Comparison of ENCODE assay signal across 13 cellular contexts in genomic region chr3:143170043-143170442, GRCh38. TPM values are rescaled to one million over a fixed set of nuclear protein-coding genes. Genes with fewer than 3 reads are reported as not detected.
DNase-seq lines count a peak whose midpoint lies in the region; ATAC-seq lines count a peak whose summit lies in the region.
"Had no signal": no experiment of that assay in that cellular context is flagged by ENCODE, and none has a peak within 500 bp of the region (broad histone marks: within the 10 kb centered on the region; RNA-seq: fewer than 3 reads in every experiment).

No MANE protein-coding gene starts in this region.

- no peaks in the 10 kb centered on the region for H3K36me3 ChIP-seq in MG63
- H3K36me3 ChIP-seq: left lung, pancreas had no signal

- peak overlapping the region; percentile 60 to 87 for H3K4me3 Mint-ChIP-seq in activated T-cell treated with anti-CD3 and anti-CD28 coated beads, Interleukin-2, amount 50 U/mL, for 72 hours
- peak overlapping the region; percentile 86 for H3K4me3 Mint-ChIP-seq in T-helper 17 cell
- H3K4me3 Mint-ChIP-seq in effector memory CD8-positive, alpha-beta T cell, result peak overlapping the region; percentile 11 to 61
- H3K4me3 Mint-ChIP-seq in stimulated activated memory B cell treated with anti-CD40 and anti-IgM and Interleukin-4, amounts not matched to agents 10 μg/mL and 1 μg/mL and 100 μg/mL, for 72 hours, result no peak overlapping the region
- H3K4me3 Mint-ChIP-seq: brain had no signal

- no peak for ATAC-seq in activated T-cell treated with anti-CD3 and anti-CD28 coated beads, Interleukin-2, amount 50 U/mL, for 72 hours (replicated peaks in 1 of 2)
- peak; percentile 42 for ATAC-seq in T-helper 17 cell
- ATAC-seq in effector memory CD8-positive, alpha-beta T cell (replicated peaks), result peak; percentile 22
- ATAC-seq in stimulated activated memory B cell treated with anti-CD40 and anti-IgM and Interleukin-4, amounts not matched to agents 10 μg/mL and 1 μg/mL and 100 μg/mL, for 72 hours, result no peak
- ATAC-seq: pancreas had no signal

- H3K27me3 ChIP-seq in MG63, result no peaks in the 10 kb centered on the region
- H3K27me3 ChIP-seq: left lung, pancreas had no signal

- no peaks in the 10 kb centered on the region for H3K9me3 ChIP-seq in T-helper 17 cell (ENCODE audit: control insufficient read depth, low read length, poor library complexity, severe bottlenecking)
- peaks cover 9% of the 10 kb centered on the region for H3K9me3 ChIP-seq in MG63
- H3K9me3 ChIP-seq: pancreas had no signal

- peak overlapping the region; percentile 93 for H3K27ac Mint-ChIP-seq in activated T-cell treated with anti-CD3 and anti-CD28 coated beads, Interleukin-2, amount 50 U/mL, for 72 hours
- peak overlapping the region; percentile 93 for H3K27ac Mint-ChIP-seq in T-helper 17 cell
- peak overlapping the region; percentile 85 to 86 for H3K27ac Mint-ChIP-seq in effector memory CD8-positive, alpha-beta T cell
- peak overlapping the region; percentile 89 for H3K27ac Mint-ChIP-seq in stimulated activated memory B cell treated with anti-CD40 and anti-IgM and Interleukin-4, amounts not matched to agents 10 μg/mL and 1 μg/mL and 100 μg/mL, for 72 hours
- H3K27ac Mint-ChIP-seq: brain had no signal

- H3K4me3 ChIP-seq in MG63, result no peak overlapping the region
- H3K4me3 ChIP-seq: left lung, pancreas had no signal

- peaks cover 91% of the 10 kb centered on the region for H3K4me1 Mint-ChIP-seq in activated T-cell treated with anti-CD3 and anti-CD28 coated beads, Interleukin-2, amount 50 U/mL, for 72 hours (ENCODE audit: low read depth)
- H3K4me1 Mint-ChIP-seq in T-helper 17 cell, result peaks cover 36% of the 10 kb centered on the region
- peaks cover 29 to 49% of the 10 kb centered on the region in 2 donors for H3K4me1 Mint-ChIP-seq in effector memory CD8-positive, alpha-beta T cell (ENCODE audit: low read depth in 2 of 2)
- H3K4me1 Mint-ChIP-seq in stimulated activated memory B cell treated with anti-CD40 and anti-IgM and Interleukin-4, amounts not matched to agents 10 μg/mL and 1 μg/mL and 100 μg/mL, for 72 hours, result peaks cover 50% of the 10 kb centered on the region

- H3K36me3 Mint-ChIP-seq in activated T-cell treated with anti-CD3 and anti-CD28 coated beads, Interleukin-2, amount 50 U/mL, for 72 hours (ENCODE audit: insufficient read depth in 2 of 2), result peaks cover 11 to 21% of the 10 kb centered on the region in 2 donors
- no peaks in the 10 kb centered on the region for H3K36me3 Mint-ChIP-seq in T-helper 17 cell (ENCODE audit: low read depth)
- no peaks in the 10 kb centered on the region for H3K36me3 Mint-ChIP-seq in effector memory CD8-positive, alpha-beta T cell (ENCODE audit: insufficient read depth)
- peaks cover 11% of the 10 kb centered on the region for H3K36me3 Mint-ChIP-seq in stimulated activated memory B cell treated with anti-CD40 and anti-IgM and Interleukin-4, amounts not matched to agents 10 μg/mL and 1 μg/mL and 100 μg/mL, for 72 hours
- H3K36me3 Mint-ChIP-seq: brain had no signal

- no peak for DNase-seq in activated T-cell treated with anti-CD3 and anti-CD28 coated beads, Interleukin-2, amount 50 U/mL, for 72 hours
- DNase-seq in activated T-cell treated with anti-CD3 and anti-CD28 coated beads, Interleukin-2, amount 50 U/mL, for 1 hour, result no peak
- DNase-seq in T-helper 17 cell (no peak), NCI-H446 treated with DMSO at 0.1 percent for 48 hours (lab: John Stamatoyannopoulos, UW) (no peak), MG63 (no peak), NCI-H2227 (lab: John Stamatoyannopoulos, UW; ENCODE audit: unreplicated experiment) (no peak)
- no peak for DNase-seq in effector memory CD8-positive, alpha-beta T cell
- DNase-seq: glutamatergic neuron, left lung, NCI-H2227 treated with DMSO at 0.1 percent for 48 hours, pancreas had no signal

- peaks cover 8 to 10% of the 10 kb centered on the region in 2 donors for H3K9me3 Mint-ChIP-seq in activated T-cell treated with anti-CD3 and anti-CD28 coated beads, Interleukin-2, amount 50 U/mL, for 72 hours
- peaks cover 0 to 2% of the 10 kb centered on the region in 2 donors for H3K9me3 Mint-ChIP-seq in effector memory CD8-positive, alpha-beta T cell
- peaks cover 8% of the 10 kb centered on the region for H3K9me3 Mint-ChIP-seq in stimulated activated memory B cell treated with anti-CD40 and anti-IgM and Interleukin-4, amounts not matched to agents 10 μg/mL and 1 μg/mL and 100 μg/mL, for 72 hours

- H3K27me3 Mint-ChIP-seq in activated T-cell treated with anti-CD3 and anti-CD28 coated beads, Interleukin-2, amount 50 U/mL, for 72 hours (ENCODE audit: low read depth), result no peaks in the 10 kb centered on the region
- no peaks in the 10 kb centered on the region for H3K27me3 Mint-ChIP-seq in T-helper 17 cell
- peaks cover 0 to 8% of the 10 kb centered on the region in 2 donors for H3K27me3 Mint-ChIP-seq in effector memory CD8-positive, alpha-beta T cell
- no peaks in the 10 kb centered on the region for H3K27me3 Mint-ChIP-seq in stimulated activated memory B cell treated with anti-CD40 and anti-IgM and Interleukin-4, amounts not matched to agents 10 μg/mL and 1 μg/mL and 100 μg/mL, for 72 hours

RNA-seq across cellular contexts. Expression of gene CHST2, which starts 50.5 kb away (rescaled TPM):
- 1 to 10 TPM; 5.3 to 5.6 TPM for total RNA-seq in activated T-cell treated with anti-CD3 and anti-CD28 coated beads, Interleukin-2, amount 50 U/mL, for 72 hours
- total RNA-seq in T-helper 17 cell, result 1 to 10 TPM; 1.8 to 2.2 TPM
- 0.20 and 0.36 TPM in 2 replicates for total RNA-seq in MG63 (2014; rRNA removed; shearing (Covaris generic); ENCODE audit: low replicate concordance)

Comparison
In these comparisons a context has a peak if more than half of its experiments do, and no peak if none do; other contexts are left out.
1. ATAC-seq: peak in T-helper 17 cell (single experiment) and effector memory CD8-positive, alpha-beta T cell (single experiment); none in activated T-cell treated with anti-CD3 and anti-CD28 coated beads, Interleukin-2, amount 50 U/mL, for 72 hours (0 of 2) and stimulated activated memory B cell treated with anti-CD40 and anti-IgM and Interleukin-4, amounts not matched to agents 10 μg/mL and 1 μg/mL and 100 μg/mL, for 72 hours (single experiment).
2. Peak in every context shown above with its lines, with median percentiles within 50 percentile points of each other: H3K27ac Mint-ChIP-seq.